In the genomic region with DNA sequence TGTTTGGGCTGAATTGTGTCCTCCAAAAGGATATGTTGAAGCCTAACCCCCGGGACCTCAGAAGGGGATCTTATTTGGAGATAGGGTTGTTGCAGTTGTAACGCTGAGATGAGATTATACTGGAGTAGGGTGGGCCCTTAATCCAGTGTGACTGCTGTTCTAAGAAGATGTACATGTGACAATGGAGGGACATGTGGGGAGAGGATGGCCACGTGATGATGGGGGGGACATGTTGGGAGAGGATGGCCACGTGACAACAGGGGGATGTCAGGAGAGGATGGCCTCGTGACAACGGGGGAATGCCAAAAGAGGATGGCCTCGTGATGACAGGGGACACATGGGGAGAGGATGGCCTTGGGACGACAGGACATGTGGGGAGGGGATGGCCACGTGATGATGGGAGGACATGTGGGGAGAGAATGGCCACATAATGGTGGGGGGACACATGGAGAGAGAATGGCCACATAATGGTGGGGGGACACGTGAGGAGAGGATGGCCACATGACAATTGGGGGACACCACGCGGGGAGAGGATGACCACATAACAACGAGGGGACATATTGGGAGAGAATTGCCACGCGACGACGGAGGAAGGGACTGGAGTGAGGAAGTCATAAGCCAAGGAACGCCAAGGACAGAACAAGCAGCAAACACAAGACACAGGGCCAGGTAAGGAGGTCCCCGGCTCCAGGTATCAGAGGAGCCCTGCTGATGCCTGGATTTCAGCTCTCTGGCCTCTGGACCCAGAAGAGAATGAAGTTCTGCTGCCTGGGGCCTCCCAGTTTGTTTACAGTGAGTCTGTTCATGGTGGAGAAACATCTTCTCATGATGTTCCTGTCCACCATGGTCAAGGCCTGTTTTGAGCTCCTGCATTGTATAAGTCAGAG, we compare ENCODE assay signal across 1 cellular context.
TF ChIP-seq lines count a peak whose summit lies in the region.

No MANE protein-coding gene starts in this region.

TF ChIP-seq in SK-N-SH treated with all-trans-retinoic acid at 6 μM for 48 hours, 23 proteins besides CTCF, POLR2A, EP300 and RAD21:
- no peak for TF ChIP-seq PPARA (CRISPR knock-in tag; IDR thresholded peaks at IDR 0.05; ENCODE audit: borderline replicate concordance)
- no peak for TF ChIP-seq ZFP3 (CRISPR knock-in tag; IDR thresholded peaks at IDR 0.05)
- TF ChIP-seq, protein P1, sequence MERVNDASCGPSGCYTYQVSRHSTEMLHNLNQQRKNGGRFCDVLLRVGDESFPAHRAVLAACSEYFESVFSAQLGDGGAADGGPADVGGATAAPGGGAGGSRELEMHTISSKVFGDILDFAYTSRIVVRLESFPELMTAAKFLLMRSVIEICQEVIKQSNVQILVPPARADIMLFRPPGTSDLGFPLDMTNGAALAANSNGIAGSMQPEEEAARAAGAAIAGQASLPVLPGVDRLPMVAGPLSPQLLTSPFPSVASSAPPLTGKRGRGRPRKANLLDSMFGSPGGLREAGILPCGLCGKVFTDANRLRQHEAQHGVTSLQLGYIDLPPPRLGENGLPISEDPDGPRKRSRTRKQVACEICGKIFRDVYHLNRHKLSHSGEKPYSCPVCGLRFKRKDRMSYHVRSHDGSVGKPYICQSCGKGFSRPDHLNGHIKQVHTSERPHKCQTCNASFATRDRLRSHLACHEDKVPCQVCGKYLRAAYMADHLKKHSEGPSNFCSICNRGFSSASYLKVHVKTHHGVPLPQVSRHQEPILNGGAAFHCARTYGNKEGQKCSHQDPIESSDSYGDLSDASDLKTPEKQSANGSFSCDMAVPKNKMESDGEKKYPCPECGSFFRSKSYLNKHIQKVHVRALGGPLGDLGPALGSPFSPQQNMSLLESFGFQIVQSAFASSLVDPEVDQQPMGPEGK (CRISPR knock-in tag; IDR thresholded peaks at IDR 0.05; ENCODE audit: borderline replicate concordance), result no peak
- TF ChIP-seq ZNF565 (CRISPR knock-in tag; conservative IDR thresholded peaks at IDR 0.05; ENCODE audit: low read depth), result no peak
- TF ChIP-seq TOX (CRISPR knock-in tag; IDR thresholded peaks at IDR 0.05; ENCODE audit: borderline replicate concordance), result no peak
- TF ChIP-seq OSR1 (CRISPR knock-in tag; IDR thresholded peaks at IDR 0.05), result no peak
- no peak for TF ChIP-seq ARNTL (CRISPR knock-in tag; IDR thresholded peaks at IDR 0.05; ENCODE audit: borderline replicate concordance, low read depth)
- no peak for TF ChIP-seq ZNF70 (CRISPR knock-in tag; IDR thresholded peaks at IDR 0.05)
- TF ChIP-seq GLIS3 (CRISPR knock-in tag; IDR thresholded peaks at IDR 0.05), result no peak
- TF ChIP-seq, protein P2, sequence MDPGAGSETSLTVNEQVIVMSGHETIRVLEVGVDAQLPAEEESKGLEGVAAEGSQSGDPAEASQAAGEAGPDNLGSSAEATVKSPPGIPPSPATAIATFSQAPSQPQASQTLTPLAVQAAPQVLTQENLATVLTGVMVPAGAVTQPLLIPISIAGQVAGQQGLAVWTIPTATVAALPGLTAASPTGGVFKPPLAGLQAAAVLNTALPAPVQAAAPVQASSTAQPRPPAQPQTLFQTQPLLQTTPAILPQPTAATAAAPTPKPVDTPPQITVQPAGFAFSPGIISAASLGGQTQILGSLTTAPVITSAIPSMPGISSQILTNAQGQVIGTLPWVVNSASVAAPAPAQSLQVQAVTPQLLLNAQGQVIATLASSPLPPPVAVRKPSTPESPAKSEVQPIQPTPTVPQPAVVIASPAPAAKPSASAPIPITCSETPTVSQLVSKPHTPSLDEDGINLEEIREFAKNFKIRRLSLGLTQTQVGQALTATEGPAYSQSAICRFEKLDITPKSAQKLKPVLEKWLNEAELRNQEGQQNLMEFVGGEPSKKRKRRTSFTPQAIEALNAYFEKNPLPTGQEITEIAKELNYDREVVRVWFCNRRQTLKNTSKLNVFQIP (CRISPR knock-in tag; IDR thresholded peaks at IDR 0.05; ENCODE audit: borderline replicate concordance, low read depth), result no peak
- TF ChIP-seq CSRNP3 (CRISPR knock-in tag; IDR thresholded peaks at IDR 0.05), result no peak
- TF ChIP-seq BACH2 (CRISPR knock-in tag; IDR thresholded peaks at IDR 0.05; ENCODE audit: borderline replicate concordance), result no peak
- no peak for TF ChIP-seq SNAI2 (CRISPR knock-in tag; IDR thresholded peaks at IDR 0.05)
- no peak for TF ChIP-seq ZNF8 (CRISPR knock-in tag; IDR thresholded peaks at IDR 0.05)
- TF ChIP-seq CSDC2 (CRISPR knock-in tag; IDR thresholded peaks at IDR 0.05), result no peak
- no peak for TF ChIP-seq ESRRG (CRISPR knock-in tag; IDR thresholded peaks at IDR 0.05)
- TF ChIP-seq TSHZ2 (CRISPR knock-in tag; IDR thresholded peaks at IDR 0.05), result no peak
- no peak for TF ChIP-seq TCF4 (CRISPR knock-in tag; IDR thresholded peaks at IDR 0.05; ENCODE audit: borderline replicate concordance)
